Comparison of ENCODE assay signal across 3 cellular contexts in genomic region chr3:13258280-13258679, GRCh38.
TF ChIP-seq lines count a peak whose summit lies in the region.

No MANE protein-coding gene starts in this region.

TF ChIP-seq in HepG2, 621 proteins besides CTCF, POLR2A, EP300 and RAD21:
- TF ChIP-seq ZNF121 (CRISPR knock-in tag; IDR thresholded peaks at IDR 0.05) = 0 out of 2 replicates have a peak, but pooled peaks have one; percentile 53
- no peak for TF ChIP-seq JDP2 (CRISPR knock-in tag; IDR thresholded peaks at IDR 0.05; ENCODE audit: borderline replicate concordance)

TF ChIP-seq in HEK293, 187 proteins besides CTCF, POLR2A, EP300 and RAD21:
- TF ChIP-seq ZNF121 (tag by site-specific recombination; IDR thresholded peaks at IDR 0.05) = peak; percentile 91
- TF ChIP-seq ZNF654 (tag by site-specific recombination; IDR thresholded peaks at IDR 0.05; ENCODE audit: low read depth) = no peak

TF ChIP-seq in K562, 482 proteins besides CTCF, POLR2A, EP300 and RAD21:
- TF ChIP-seq KDM5B (IDR thresholded peaks at IDR 0.05; ENCODE audit: insufficient replicate concordance, low read depth, low read length) = no peak
- TF ChIP-seq TOE1 (IDR thresholded peaks at IDR 0.05; ENCODE audit: borderline replicate concordance) = no peak
- TF ChIP-seq TOE1 (CRISPR knock-in tag; IDR thresholded peaks at IDR 0.05; ENCODE audit: borderline replicate concordance, low read depth) = no peak
- peak; percentile 92 for TF ChIP-seq ZNF121 (CRISPR knock-in tag; conservative IDR thresholded peaks at IDR 0.05)
- TF ChIP-seq RBM25 (IDR thresholded peaks at IDR 0.05; ENCODE audit: low read depth, low read length, severe bottlenecking) = peak; percentile 56
